ENCODE assay signal across 27 cellular contexts in the genomic region with DNA sequence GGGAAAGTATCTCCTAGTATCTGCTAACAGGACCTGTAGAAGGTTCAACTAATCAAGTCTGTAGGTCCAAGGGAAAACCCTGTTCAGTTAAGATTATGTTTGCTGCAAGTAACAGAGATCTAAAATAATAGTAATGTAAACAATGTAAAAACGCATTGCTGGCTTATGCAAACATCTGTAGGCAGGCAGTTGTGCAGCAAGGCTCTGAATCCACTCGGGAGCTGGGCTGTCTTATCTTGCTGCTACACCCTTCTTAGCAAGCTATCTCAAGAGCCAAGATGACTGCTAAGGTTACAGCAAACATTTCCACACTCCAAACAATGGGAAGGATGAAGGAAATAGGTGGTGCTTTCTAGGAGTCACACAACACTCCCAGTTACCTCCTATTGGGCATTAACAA.
A peak's percentile ranks its signal among the peaks of the same experiment; 100 is the strongest.
DNase-seq lines count a peak whose midpoint lies in the region; ATAC-seq and TF ChIP-seq lines count a peak whose summit lies in the region.
"Had no signal": no experiment of that assay in that cellular context is flagged by ENCODE, and none has a peak within 500 bp of the region (broad histone marks: within the 10 kb centered on the region; RNA-seq: fewer than 3 reads in every experiment).

No MANE protein-coding gene starts in this region.

- no peak overlapping the region for H2BK5ac ChIP-seq in trophoblast cell (ENCODE audit: low read depth, low read length, poor library complexity)

- POLR2A ChIA-PET in HEK293T (lab: Yijun Ruan, JAX) = no interaction called here

- no peaks in the 10 kb centered on the region for H3K27me3 ChIP-seq in trophoblast cell (ENCODE audit: insufficient read depth, low read length)
- H3K27me3 ChIP-seq: BLaER1 treated with 17β-estradiol and CSF1 and Interleukin-3, amounts not matched to agents 10 nM and 100 nM; Peyer's patch had no signal

- no peaks in the 10 kb centered on the region for H3K79me1 ChIP-seq in trophoblast cell (ENCODE audit: low read length)

- WGBS in trophoblast cell (ENCODE audit: extremely low coverage, insufficient coverage, insufficient read length) = no CpG with 5 or more reads among the region's 2 CpGs

- no peaks in the 10 kb centered on the region for H3K4me1 ChIP-seq in trophoblast cell (ENCODE audit: control insufficient read depth in 1 of 2, insufficient read depth in 2 of 2, low read length in 2 of 2)
- H3K4me1 ChIP-seq: BLaER1 treated with 17β-estradiol and CSF1 and Interleukin-3, amounts not matched to agents 10 nM and 100 nM; Peyer's patch; psoas muscle had no signal

- H3K4ac ChIP-seq in trophoblast cell (ENCODE audit: low read depth, low read length) = no peak overlapping the region

- H4K12ac ChIP-seq in trophoblast cell (ENCODE audit: low read depth, low read length) = no peak overlapping the region

- H2AFZ ChIP-seq in trophoblast cell (ENCODE audit: insufficient read depth, low read length, poor library complexity) = no peak overlapping the region

- H3K9me3 Mint-ChIP-seq in endothelial cell (ENCODE audit: unreplicated experiment) = no peaks in the 10 kb centered on the region
- H3K9me3 Mint-ChIP-seq: activated CD4-positive, alpha-beta T cell treated with anti-CD3 and anti-CD28 coated beads, Interleukin-2, amount 10 ng/mL, durations not matched to agents 24 days and 14 days had no signal

- no peak overlapping the region for H3K18ac ChIP-seq in trophoblast cell (ENCODE audit: low read length)

- H3K9ac ChIP-seq in trophoblast cell (ENCODE audit: low read length) = no peak overlapping the region
- H3K9ac ChIP-seq: BLaER1 treated with 17β-estradiol and CSF1 and Interleukin-3, amounts not matched to agents 10 nM and 100 nM had no signal

- no peak overlapping the region for H2BK12ac ChIP-seq in trophoblast cell (ENCODE audit: low read length)

- no peak overlapping the region for H3K27ac ChIP-seq in trophoblast cell (ENCODE audit: low read depth, low read length)
- H3K27ac ChIP-seq: BLaER1 treated with 17β-estradiol and CSF1 and Interleukin-3, amounts not matched to agents 10 nM and 100 nM; Peyer's patch; psoas muscle; thoracic aorta had no signal

- no peak overlapping the region for H3K23ac ChIP-seq in trophoblast cell (ENCODE audit: low read length)

- H4K8ac ChIP-seq in trophoblast cell (ENCODE audit: low read depth, low read length) = no peak overlapping the region

- peak; percentile 10 to 14 for DNase-seq in NCI-H187 (lab: John Stamatoyannopoulos, UW)
- no peak for DNase-seq in NCI-H187 treated with DMSO at 0.1 percent for 48 hours (lab: John Stamatoyannopoulos, UW)
- DNase-seq in NCI-H748 (lab: John Stamatoyannopoulos, UW; ENCODE audit: unreplicated experiment) = peak; percentile 50
- peak; percentile 40 for DNase-seq in endothelial cell (ENCODE audit: low spot score)
- peak; percentile 24 to 46 for DNase-seq in trophoblast cell
- no peak for DNase-seq in AML-193 (lab: John Stamatoyannopoulos, UW)
- no peak for DNase-seq in HEK293T (ENCODE audit: extremely low spot score)
- DNase-seq: activated CD4-positive, alpha-beta T cell treated with anti-CD3 and anti-CD28 coated beads, Interleukin-2, amount 10 ng/mL, durations not matched to agents 24 days and 14 days; activated CD8-positive, alpha-beta memory T cell treated with anti-CD3 and anti-CD28 coated beads, Interleukin-2, amount 50 U/mL, for 48 hours; activated gamma-delta T cell; amniotic stem cell; central memory CD4-positive, alpha-beta T cell; DMS79; effector CD4-positive, alpha-beta T cell; NCI-H2081; NCI-H526 treated with DMSO at 0.1 percent for 48 hours; Peyer's patch; psoas muscle; stimulated activated CD4-positive, alpha-beta T cell treated with anti-CD3 and anti-CD28 coated beads, Interleukin-12 subunit alpha, Interleukin-12 subunit beta, amount 100 ng/mL, for 4 hours; T-helper 9 cell had no signal

- H3K4me2 ChIP-seq in trophoblast cell (ENCODE audit: low read length) = no peak overlapping the region
- H3K4me2 ChIP-seq: BLaER1 treated with 17β-estradiol and CSF1 and Interleukin-3, amounts not matched to agents 10 nM and 100 nM had no signal

- H3K9me3 ChIP-seq in trophoblast cell (ENCODE audit: insufficient read depth, low read depth, low read length) = no peaks in the 10 kb centered on the region
- H3K9me3 ChIP-seq: BLaER1 treated with 17β-estradiol and CSF1 and Interleukin-3, amounts not matched to agents 10 nM and 100 nM; Peyer's patch; psoas muscle; thoracic aorta had no signal

- CTCF ChIA-PET in HEK293T (lab: Yijun Ruan, JAX) = no interaction called here

- H3K36me3 ChIP-seq in trophoblast cell (ENCODE audit: control insufficient read depth in 1 of 2, insufficient read depth in 2 of 2, low read length in 2 of 2) = no peaks in the 10 kb centered on the region
- H3K36me3 ChIP-seq: BLaER1 treated with 17β-estradiol and CSF1 and Interleukin-3, amounts not matched to agents 10 nM and 100 nM; Peyer's patch; thoracic aorta had no signal

- no peak overlapping the region for H3K14ac ChIP-seq in trophoblast cell (ENCODE audit: low read length)

- no peak overlapping the region for H3K4me3 ChIP-seq in trophoblast cell (ENCODE audit: low read depth, low read length)
- H3K4me3 ChIP-seq: BLaER1 treated with 17β-estradiol and CSF1 and Interleukin-3, amounts not matched to agents 10 nM and 100 nM; Peyer's patch; psoas muscle; thoracic aorta had no signal

- no peak for ATAC-seq in HG03039 (IDR thresholded peaks at IDR 0.05; ENCODE audit: unreplicated experiment)
- ATAC-seq: HepG2; natural killer cell treated with Interleukin-12 subunit alpha and Interleukin-12 subunit beta and Interleukin-15 and Interleukin-18, amount 100 ng/mL, for 72 hours; psoas muscle; SK-N-SH treated with all-trans-retinoic acid at 6 μM for 48 hours had no signal

- no peaks in the 10 kb centered on the region for H3K27me3 Mint-ChIP-seq in endothelial cell (ENCODE audit: unreplicated experiment)
- H3K27me3 Mint-ChIP-seq: activated CD4-positive, alpha-beta T cell treated with anti-CD3 and anti-CD28 coated beads, Interleukin-2, amount 10 ng/mL, durations not matched to agents 24 days and 14 days; memory B cell; natural killer cell treated with Interleukin-12 subunit alpha and Interleukin-12 subunit beta and Interleukin-15 and Interleukin-18, amount 100 ng/mL, for 72 hours had no signal

- no peak overlapping the region for H3K4me3 Mint-ChIP-seq in endothelial cell (ENCODE audit: unreplicated experiment)
- H3K4me3 Mint-ChIP-seq: activated CD4-positive, alpha-beta T cell treated with anti-CD3 and anti-CD28 coated beads, Interleukin-2, amount 10 ng/mL, durations not matched to agents 24 days and 14 days; memory B cell; natural killer cell treated with Interleukin-12 subunit alpha and Interleukin-12 subunit beta and Interleukin-15 and Interleukin-18, amount 100 ng/mL, for 72 hours had no signal

- H4K91ac ChIP-seq in trophoblast cell (ENCODE audit: low read depth, low read length) = no peak overlapping the region

- no peaks in the 10 kb centered on the region for H3K79me2 ChIP-seq in trophoblast cell (ENCODE audit: control insufficient read depth, insufficient read depth, low read length, poor library complexity)

- TF ChIP-seq CTCF in endothelial cell (IDR thresholded peaks at IDR 0.05; ENCODE audit: unreplicated experiment) = no peak

- H2AK5ac ChIP-seq in trophoblast cell (ENCODE audit: low read length) = no peak overlapping the region

- peaks cover 25% of the 10 kb centered on the region for H3K4me1 Mint-ChIP-seq in endothelial cell (ENCODE audit: unreplicated experiment)
- H3K4me1 Mint-ChIP-seq: activated CD4-positive, alpha-beta T cell treated with anti-CD3 and anti-CD28 coated beads, Interleukin-2, amount 10 ng/mL, durations not matched to agents 24 days and 14 days; memory B cell had no signal

- peak overlapping the region; percentile 89 for H3K27ac Mint-ChIP-seq in endothelial cell (ENCODE audit: unreplicated experiment)
- H3K27ac Mint-ChIP-seq: activated CD4-positive, alpha-beta T cell treated with anti-CD3 and anti-CD28 coated beads, Interleukin-2, amount 10 ng/mL, durations not matched to agents 24 days and 14 days; memory B cell; natural killer cell treated with Interleukin-12 subunit alpha and Interleukin-12 subunit beta and Interleukin-15 and Interleukin-18, amount 100 ng/mL, for 72 hours had no signal

- H3K36me3 Mint-ChIP-seq in endothelial cell (ENCODE audit: low read depth, unreplicated experiment) = no peaks in the 10 kb centered on the region
- H3K36me3 Mint-ChIP-seq: memory B cell; natural killer cell treated with Interleukin-12 subunit alpha and Interleukin-12 subunit beta and Interleukin-15 and Interleukin-18, amount 100 ng/mL, for 72 hours had no signal

- H2BK120ac ChIP-seq in trophoblast cell (ENCODE audit: insufficient read depth, low read length, poor library complexity) = no peak overlapping the region

TF ChIP-seq in HEK293T, 16 proteins besides CTCF, POLR2A, EP300 and RAD21:
- TF ChIP-seq FOXM1 (IDR thresholded peaks at IDR 0.05; ENCODE audit: borderline replicate concordance) (no peak), CTBP1 (IDR thresholded peaks at IDR 0.05; ENCODE audit: borderline replicate concordance) (no peak), LEF1 (IDR thresholded peaks at IDR 0.05; ENCODE audit: borderline replicate concordance) (no peak), ELF4 (IDR thresholded peaks at IDR 0.05) (no peak), L3MBTL2 (conservative IDR thresholded peaks at IDR 0.05) (no peak), ZNF384 (IDR thresholded peaks at IDR 0.05) (no peak), TARDBP (IDR thresholded peaks at IDR 0.05) (no peak), BHLHE40 (IDR thresholded peaks at IDR 0.05; ENCODE audit: borderline replicate concordance) (no peak), SP1 (IDR thresholded peaks at IDR 0.05) (no peak), SUZ12 (IDR thresholded peaks at IDR 0.05) (no peak), ARNT (IDR thresholded peaks at IDR 0.05) (no peak), HDGF (IDR thresholded peaks at IDR 0.05; ENCODE audit: borderline replicate concordance) (no peak), FOXK2 (IDR thresholded peaks at IDR 0.05) (no peak), NFRKB (IDR thresholded peaks at IDR 0.05) (no peak), FOXA1 (IDR thresholded peaks at IDR 0.05) (no peak)
- TF ChIP-seq, protein P1, sequence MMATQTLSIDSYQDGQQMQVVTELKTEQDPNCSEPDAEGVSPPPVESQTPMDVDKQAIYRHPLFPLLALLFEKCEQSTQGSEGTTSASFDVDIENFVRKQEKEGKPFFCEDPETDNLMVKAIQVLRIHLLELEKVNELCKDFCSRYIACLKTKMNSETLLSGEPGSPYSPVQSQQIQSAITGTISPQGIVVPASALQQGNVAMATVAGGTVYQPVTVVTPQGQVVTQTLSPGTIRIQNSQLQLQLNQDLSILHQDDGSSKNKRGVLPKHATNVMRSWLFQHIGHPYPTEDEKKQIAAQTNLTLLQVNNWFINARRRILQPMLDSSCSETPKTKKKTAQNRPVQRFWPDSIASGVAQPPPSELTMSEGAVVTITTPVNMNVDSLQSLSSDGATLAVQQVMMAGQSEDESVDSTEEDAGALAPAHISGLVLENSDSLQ (IDR thresholded peaks at IDR 0.05) = no peak

Comparison
In these comparisons a context has a peak if more than half of its experiments do, and no peak if none do; other contexts are left out.
1. DNase-seq: peak in NCI-H187 (2 of 2), NCI-H748 (single experiment), endothelial cell (single experiment) and trophoblast cell (2 of 2); none in NCI-H187 treated with DMSO at 0.1 percent for 48 hours (single experiment), AML-193 (0 of 2) and HEK293T (single experiment).